ENCODE assay signal across 8 cellular contexts in genomic region chr16:85798901-85799496, GRCh38. TPM values are rescaled to one million over a fixed set of nuclear protein-coding genes. Genes with fewer than 3 reads are reported as not detected.
DNase-seq lines count a peak whose midpoint lies in the region; ATAC-seq and TF ChIP-seq lines count a peak whose summit lies in the region.

No MANE protein-coding gene starts in this region.

- intact Hi-C loops in adrenal gland (cut with DNase I), result no loop called here

- WGBS in adrenal gland, 4 donors, result 0 to 2% (median 0%) methylated on average over 13 to 51 of the region's 51 CpGs

- H3K27me3 ChIP-seq in OCI-LY1 (ENCODE audit: insufficient read depth, low read length) (no peaks in the 10 kb centered on the region), adrenal gland (no peaks in the 10 kb centered on the region)

- H3K9me3 ChIP-seq in OCI-LY1 (ENCODE audit: low read length) (no peaks in the 10 kb centered on the region), adrenal gland (replicated peaks in 1 of 3) (no peaks in the 10 kb centered on the region), iPS-18c (ENCODE audit: control insufficient read depth, insufficient read depth, low read length) (no peaks in the 10 kb centered on the region)

- H3K4me1 ChIP-seq in OCI-LY1 (ENCODE audit: insufficient read depth, low read length, severe bottlenecking), result peaks cover 54% of the 10 kb centered on the region
- peaks cover 15 to 32% of the 10 kb centered on the region in 2 donors for H3K4me1 ChIP-seq in adrenal gland (replicated peaks in 1 of 2)

- DNase-seq in NCI-H345 (lab: John Stamatoyannopoulos, UW) (peak; percentile 2), NCI-H345 treated with DMSO at 0.1 percent for 48 hours (lab: John Stamatoyannopoulos, UW; ENCODE audit: unreplicated experiment) (no peak), adrenal gland (peak in 5 of 7 donors; percentile 25 to 58 (median 33)), middle frontal gyrus (ENCODE audit: extremely low spot score, low spot score) (no peak)
- peak in 2 of 3 donors; percentile 11 to 15 for DNase-seq in stimulated activated CD4-positive, alpha-beta T cell treated with anti-CD3 and anti-CD28 coated beads, Interleukin-12 subunit alpha, Interleukin-12 subunit beta, amount 100 ng/mL, for 48 hours (ENCODE audit: low read depth in 2 of 3, low spot score in 1 of 3)

- H3K36me3 ChIP-seq in OCI-LY1 (ENCODE audit: insufficient read depth, low read length) (peaks cover 66% of the 10 kb centered on the region), adrenal gland (replicated peaks in 1 of 2) (peaks cover 0 to 43% of the 10 kb centered on the region in 2 donors)

- TF ChIP-seq CTCF in OCI-LY1 (IDR thresholded peaks at IDR 0.05; ENCODE audit: low read length), result no peak
- TF ChIP-seq CTCF in adrenal gland (IDR thresholded peaks at IDR 0.05), result no peak

- peak overlapping the region; percentile 86 for H3K4me3 ChIP-seq in OCI-LY1 (ENCODE audit: low read depth, low read length, poor library complexity, severe bottlenecking)
- peak overlapping the region; percentile 71 to 95 (median 86) for H3K4me3 ChIP-seq in adrenal gland
- peak overlapping the region; percentile 94 for H3K4me3 ChIP-seq in iPS-18c (ENCODE audit: insufficient read depth, low read depth, low read length)

- no peak overlapping the region for H2AFZ ChIP-seq in OCI-LY1 (ENCODE audit: low read length)

- no peak for TF ChIP-seq POLR2A in adrenal gland (IDR thresholded peaks at IDR 0.05)

- peak overlapping the region; percentile 97 for H3K9ac ChIP-seq in OCI-LY1 (ENCODE audit: low read length)

- H4K20me1 ChIP-seq in OCI-LY1 (ENCODE audit: insufficient read depth, low read length), result no peaks in the 10 kb centered on the region

- no peaks in the 10 kb centered on the region for H3K9me2 ChIP-seq in OCI-LY1 (ENCODE audit: low read depth, low read length)

- H3K27ac ChIP-seq in OCI-LY1 (ENCODE audit: low read depth, low read length, poor library complexity, severe bottlenecking) (no peak overlapping the region), adrenal gland (peak overlapping the region in 4 of 5 donors; percentile 42 to 97 (median 80))

- ATAC-seq in HG02588 (IDR thresholded peaks at IDR 0.05; ENCODE audit: unreplicated experiment), result peak; percentile 20

- peaks cover 46% of the 10 kb centered on the region for H3K79me2 ChIP-seq in OCI-LY1 (ENCODE audit: insufficient read depth, low read length)

- H3K4me2 ChIP-seq in OCI-LY1 (ENCODE audit: low read length), result peak overlapping the region; percentile 85

- no peaks in the 10 kb centered on the region for H3F3A ChIP-seq in OCI-LY1 (ENCODE audit: insufficient read depth, low read length)

RNA-seq across cellular contexts. Expression of gene EMC8, which starts 0.3 kb away (rescaled TPM):
- 10 to 100 TPM; 16.9 to 53.8 (median 25.5) TPM for total RNA-seq in adrenal gland
- polyA plus RNA-seq in adrenal gland, result 10 to 100 TPM; 10.7 to 21.7 (median 11.3) TPM

RNA-seq across cellular contexts. Expression of gene COX4I1, which starts 0.5 kb away (rescaled TPM):
- total RNA-seq in adrenal gland, result 100 to 1,000 TPM; 466 to 710 (median 531) TPM
- polyA plus RNA-seq in adrenal gland, result 1,000 to 10,000 TPM in 2 of 3 donors, 100 to 1,000 TPM in 1; 506 to 1,628 (median 1,006) TPM

RNA-seq across cellular contexts. Expression of gene C16orf74, which starts 48.1 kb away (rescaled TPM):
- 1 to 10 TPM in 2 of 8 donors, under 1 TPM in 5, not detected in 1; 0.28 to 2.1 (median 0.46) TPM for total RNA-seq in adrenal gland
- polyA plus RNA-seq in adrenal gland, result 1 to 10 TPM in 2 of 3 donors, under 1 TPM in 1; 0.16 to 3.2 (median 2.7) TPM

Comparison
In these comparisons a context has a peak if more than half of its experiments do, and no peak if none do; other contexts are left out.
1. DNase-seq: peak in NCI-H345 (single experiment), adrenal gland (5 of 7) and stimulated activated CD4-positive, alpha-beta T cell treated with anti-CD3 and anti-CD28 coated beads, Interleukin-12 subunit alpha, Interleukin-12 subunit beta, amount 100 ng/mL, for 48 hours (2 of 3); none in NCI-H345 treated with DMSO at 0.1 percent for 48 hours (single experiment) and middle frontal gyrus (single experiment).
2. Peak in every context shown above with its lines, with median percentiles within 50 percentile points of each other: H3K4me3 ChIP-seq.